16 cellular contexts compared by ENCODE assay signal in the genomic region with DNA sequence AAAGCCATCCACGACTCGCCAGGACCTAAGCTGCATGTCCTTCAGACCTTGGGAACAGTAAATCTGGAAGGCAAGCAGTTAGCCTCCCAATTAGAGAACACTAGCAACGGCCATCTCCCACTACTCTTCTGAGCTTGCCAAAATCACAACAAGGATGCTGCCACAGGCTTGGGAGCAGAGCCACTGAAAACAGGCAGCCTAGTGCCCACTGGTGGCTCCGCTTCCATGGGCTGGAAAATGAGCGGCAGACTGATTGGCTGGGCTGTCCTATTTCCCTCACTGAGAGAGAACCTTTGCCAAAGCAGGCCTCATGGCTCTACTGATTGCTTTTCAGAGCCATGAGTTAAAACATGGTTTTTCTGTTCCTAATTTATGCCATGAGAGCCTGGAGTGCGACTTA.
DNase-seq lines count a peak whose midpoint lies in the region; ATAC-seq, FAIRE-seq and TF ChIP-seq lines count a peak whose summit lies in the region.
"Had no signal": no experiment of that assay in that cellular context is flagged by ENCODE, and none has a peak within 500 bp of the region (broad histone marks: within the 10 kb centered on the region; RNA-seq: fewer than 3 reads in every experiment).

No MANE protein-coding gene starts in this region.

- no peak overlapping the region for H2BK15ac ChIP-seq in H1 (ENCODE audit: low read length)

- no peak overlapping the region for H4K5ac ChIP-seq in H1 (ENCODE audit: insufficient read length, low read depth, low read length)

- no peaks in the 10 kb centered on the region for H3K79me2 ChIP-seq in H1 (ENCODE audit: control insufficient read depth in 1 of 2, insufficient read depth in 2 of 2, low read length in 2 of 2)

- TF ChIP-seq RAD21 in H1 (IDR thresholded peaks at IDR 0.05 in 1 of 2, conservative IDR thresholded peaks at IDR 0.05 in 1 of 2; ENCODE audit: low read depth in 2 of 2, low read length in 2 of 2), result peak; percentile 47 to 53

- no peak overlapping the region for H2AFZ ChIP-seq in H1 (ENCODE audit: low read length)

- no peak overlapping the region for H3K18ac ChIP-seq in H1 (ENCODE audit: extremely low read depth, low read length)

- no peak overlapping the region for H4K91ac ChIP-seq in H1 (replicated peaks; ENCODE audit: insufficient read length, low read length)

- no peak overlapping the region for H2BK5ac ChIP-seq in H1 (ENCODE audit: low read depth, low read length)

- H3K27me3 ChIP-seq in H1 (replicated peaks in 1 of 4; ENCODE audit: control insufficient read depth in 3 of 4, extremely low read depth in 1 of 4, insufficient read depth in 3 of 4, low read length in 3 of 4) (no peaks in the 10 kb centered on the region), right cardiac atrium (ENCODE audit: control insufficient read depth, insufficient read depth) (no peaks in the 10 kb centered on the region), upper lobe of right lung (no peaks in the 10 kb centered on the region), spleen (replicated peaks in 1 of 7) (no peaks in the 10 kb centered on the region)

- H3K56ac ChIP-seq in H1 (replicated peaks; ENCODE audit: insufficient read length, low read depth, low read length), result no peak overlapping the region

- H4K20me1 ChIP-seq in H1 (replicated peaks in 1 of 2; ENCODE audit: control insufficient read depth in 1 of 2, insufficient read depth in 2 of 2, low read length in 2 of 2), result no peaks in the 10 kb centered on the region

- no peak overlapping the region for H2BK120ac ChIP-seq in H1 (replicated peaks; ENCODE audit: low read depth, low read length)

- no peak overlapping the region for H4K8ac ChIP-seq in H1 (ENCODE audit: extremely low read depth, insufficient read depth, low read length)

- no peak overlapping the region for H3K14ac ChIP-seq in H1 (ENCODE audit: insufficient read length)

- TF ChIP-seq POLR2A in H1 (IDR thresholded peaks at IDR 0.05; ENCODE audit: control extremely low read depth in 1 of 2, low read depth in 2 of 2, low read length in 2 of 2) (no peak), spleen (IDR thresholded peaks at IDR 0.05) (no peak)

- no peak overlapping the region for H2BK12ac ChIP-seq in H1 (ENCODE audit: low read depth, low read length)

- TF ChIP-seq CTCF in H1 (IDR thresholded peaks at IDR 0.05; ENCODE audit: control extremely low read depth in 1 of 3, insufficient read depth in 1 of 3, low read depth in 1 of 3, low read length in 3 of 3) (peak; percentile 40 to 42 (median 41); a peak in 3 of 4 replicates), upper lobe of right lung (IDR thresholded peaks at IDR 0.05) (no peak), spleen (IDR thresholded peaks at IDR 0.05 in 8 of 11, conservative IDR thresholded peaks at IDR 0.05 in 3 of 11) (no peak)

- H3K9ac ChIP-seq in H1 (replicated peaks in 1 of 4; ENCODE audit: extremely low read depth in 1 of 4, low read depth in 3 of 4, low read length in 3 of 4), result no peak overlapping the region

- H3K4me3 ChIP-seq in H1 (ENCODE audit: extremely low read depth in 1 of 4, insufficient read depth in 2 of 4, low read depth in 3 of 4, low read length in 4 of 4) (no peak overlapping the region), right cardiac atrium (ENCODE audit: low read length) (no peak overlapping the region), upper lobe of right lung (no peak overlapping the region), spleen (no peak overlapping the region)

- POLR2A ChIA-PET in H1 (lab: Charles Lee; ENCODE audit: partially characterized antibody), result interaction anchor here (0.6 kb wide), 1 partner anchor 13 kb away, joined by 3 read pairs; no protein-coding TSS in a partner anchor

- H3K27ac ChIP-seq in H1 (ENCODE audit: low read depth, low read length), result no peak overlapping the region
- H3K27ac ChIP-seq in right cardiac atrium (ENCODE audit: low read length), result no peak overlapping the region
- H3K27ac ChIP-seq in upper lobe of right lung, result peak overlapping the region; percentile 21
- no peak overlapping the region for H3K27ac ChIP-seq in spleen
- H3K27ac ChIP-seq: 22Rv1 had no signal

- H3K23me2 ChIP-seq in H1 (ENCODE audit: low read depth, low read length), result no peaks in the 10 kb centered on the region

- DNase-seq in NCI-H82 (lab: John Stamatoyannopoulos, UW), result peak; percentile 10
- no peak for DNase-seq in NCI-H82 treated with DMSO at 0.1 percent for 48 hours (lab: John Stamatoyannopoulos, UW; ENCODE audit: unreplicated experiment)
- DNase-seq in H1 (ENCODE audit: low read depth in 1 of 2, low spot score in 2 of 2), result no peak
- DNase-seq in right cardiac atrium, result peak; percentile 46 to 77 (median 73)
- no peak for DNase-seq in upper lobe of right lung
- no peak for DNase-seq in spleen
- DNase-seq in cerebellum (ENCODE audit: low spot score), result no peak
- DNase-seq: activated CD4-positive, CD25-positive, alpha-beta regulatory T cell treated with anti-CD3 and anti-CD28 coated beads, Interleukin-2, amount 50 U/mL, for 72 hours; glutamatergic neuron; kidney; NCI-H187; NCI-H774; RPMI8226 had no signal

- H2BK20ac ChIP-seq in H1 (ENCODE audit: low read length), result no peak overlapping the region

- CTCF ChIA-PET in H1 (lab: Charles Lee; ENCODE audit: partially characterized antibody), result interaction anchor here (1.3 to 5.0 kb wide), 8 partner anchors 44 to 621 kb away, joined by 3 to 52 read pairs (median 4); partner anchors contain the start of gene OSR1

- intact Hi-C loops in right cardiac atrium (cut with DNase I), result loop anchor here (2.0 to 10.0 kb wide), 5 partner anchors 218 to 622 kb away; no protein-coding TSS in a partner anchor
- intact Hi-C loops in upper lobe of right lung (cut with DNase I), result loop anchor here (10.0 kb wide), 1 partner anchor 612 kb away; the partner anchor contains the start of gene OSR1
- intact Hi-C loops in spleen (cut with DNase I; ENCODE audit: low total_unique reads), result loop anchor here (10.0 kb wide), 1 partner anchor 218 kb away; no protein-coding TSS in a partner anchor

- H2AK5ac ChIP-seq in H1 (ENCODE audit: low read depth, low read length), result no peak overlapping the region

- H3K4me2 ChIP-seq in H1 (ENCODE audit: insufficient read depth in 1 of 2, low read depth in 2 of 2, low read length in 2 of 2), result no peak overlapping the region

- no peak for TF ChIP-seq EP300 in H1 (IDR thresholded peaks at IDR 0.05; ENCODE audit: borderline replicate concordance in 1 of 2, low read depth in 2 of 2, low read length in 2 of 2)

- peak; percentile 77 to 81 for ATAC-seq in right cardiac atrium
- ATAC-seq in upper lobe of right lung, result peak; percentile 14
- no peak for ATAC-seq in HG02610 (IDR thresholded peaks at IDR 0.05; ENCODE audit: unreplicated experiment)

- H3K79me1 ChIP-seq in H1 (ENCODE audit: low read depth, low read length), result no peaks in the 10 kb centered on the region

- H3K9me3 ChIP-seq in H1 (ENCODE audit: insufficient read depth in 2 of 2, low read depth in 1 of 2, low read length in 1 of 2) (no peaks in the 10 kb centered on the region), right cardiac atrium (ENCODE audit: control insufficient read depth, low read length) (no peaks in the 10 kb centered on the region), upper lobe of right lung (no peaks in the 10 kb centered on the region), spleen (no peaks in the 10 kb centered on the region)

- WGBS in H1 (ENCODE audit: extremely low coverage in 1 of 2, insufficient coverage in 1 of 2, insufficient read length in 1 of 2, insufficient replicate concordance in 2 of 2, low coverage in 1 of 2, low lambda C conversion rate in 2 of 2, missing lambda C conversion rate in 1 of 2), 2 experiments, result 84% methylated on average over 6 of the region's 6 CpGs; no CpG with 5 or more reads in 1 of the 2 experiments
- 53% methylated on average over 6 of the region's 6 CpGs for WGBS in right cardiac atrium
- 81 to 90% (median 87%) methylated on average over 6 of the region's 6 CpGs for WGBS in spleen, 5 donors

- H3K36me3 ChIP-seq in H1 (ENCODE audit: control insufficient read depth in 2 of 4, insufficient read depth in 4 of 4, low read length in 3 of 4) (no peaks in the 10 kb centered on the region), upper lobe of right lung (no peaks in the 10 kb centered on the region), spleen (no peaks in the 10 kb centered on the region)

- H3K4me1 ChIP-seq in H1 (replicated peaks in 1 of 4; ENCODE audit: control insufficient read depth in 3 of 4, insufficient read depth in 4 of 4, low read length in 3 of 4) (peaks cover 0 to 3% (median 1%) of the 10 kb centered on the region in 4 experiments; a peak in 4 of 7 replicates), right cardiac atrium (ENCODE audit: control insufficient read depth, insufficient read depth, low read length) (peaks cover 3% of the 10 kb centered on the region), upper lobe of right lung (no peaks in the 10 kb centered on the region), spleen (no peaks in the 10 kb centered on the region)

- FAIRE-seq in H1 (lab: Jason Lieb, UNC), result no peak
- FAIRE-seq: G401.6, kidney had no signal

- H3K23ac ChIP-seq in H1 (ENCODE audit: insufficient read length), result no peak overlapping the region

- H3K4ac ChIP-seq in H1 (replicated peaks; ENCODE audit: insufficient read length, low read depth, low read length), result no peak overlapping the region

TF ChIP-seq in H1, 55 proteins besides CTCF, POLR2A, EP300 and RAD21 (continues in another document):
- TF ChIP-seq, protein P1, sequence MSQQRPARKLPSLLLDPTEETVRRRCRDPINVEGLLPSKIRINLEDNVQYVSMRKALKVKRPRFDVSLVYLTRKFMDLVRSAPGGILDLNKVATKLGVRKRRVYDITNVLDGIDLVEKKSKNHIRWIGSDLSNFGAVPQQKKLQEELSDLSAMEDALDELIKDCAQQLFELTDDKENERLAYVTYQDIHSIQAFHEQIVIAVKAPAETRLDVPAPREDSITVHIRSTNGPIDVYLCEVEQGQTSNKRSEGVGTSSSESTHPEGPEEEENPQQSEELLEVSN (IDR thresholded peaks at IDR 0.05), result no peak
- TF ChIP-seq JUN (IDR thresholded peaks at IDR 0.05; ENCODE audit: low read depth, low read length) (no peak), EZH2 (IDR thresholded peaks at IDR 0.05; ENCODE audit: low read depth, low read length, severe bottlenecking) (no peak), JUND (IDR thresholded peaks at IDR 0.05; ENCODE audit: low read length) (no peak), KDM1A (IDR thresholded peaks at IDR 0.05; ENCODE audit: borderline replicate concordance, low read length) (no peak), PHF8 (conservative IDR thresholded peaks at IDR 0.05; ENCODE audit: low read depth, low read length) (no peak), TAF7 (optimal IDR thresholded peaks at IDR 0.05; ENCODE audit: borderline replicate concordance, low read depth, low read length) (no peak), SUZ12 (IDR thresholded peaks at IDR 0.05; ENCODE audit: low read length) (no peak), SRF (IDR thresholded peaks at IDR 0.05; ENCODE audit: low read depth, low read length) (no peak), TAF1 (IDR thresholded peaks at IDR 0.05; ENCODE audit: low read depth, low read length) (no peak), RBBP5 (IDR thresholded peaks at IDR 0.05; ENCODE audit: borderline replicate concordance, low read depth, low read length) (no peak), RXRA (IDR thresholded peaks at IDR 0.05; ENCODE audit: insufficient read depth, low read depth, low read length) (no peak), GABPA (IDR thresholded peaks at IDR 0.05; ENCODE audit: borderline replicate concordance, insufficient read depth, low read length) (no peak)

Comparison
In these comparisons a context has a peak if more than half of its experiments do, and no peak if none do; other contexts are left out.
1. DNase-seq: peak in NCI-H82 (single experiment) and right cardiac atrium (3 of 3); none in NCI-H82 treated with DMSO at 0.1 percent for 48 hours (single experiment), H1 (0 of 2), upper lobe of right lung (single experiment), spleen (single experiment) and cerebellum (single experiment).
2. CTCF ChIP-seq: peak in H1 (3 of 3); none in upper lobe of right lung (single experiment) and spleen (0 of 11).